27 cellular contexts compared by ENCODE assay signal in genomic region chr3:23094412-23094811, GRCh38.
DNase-seq lines count a peak whose midpoint lies in the region; ATAC-seq, FAIRE-seq and TF ChIP-seq lines count a peak whose summit lies in the region.
"Had no signal": no experiment of that assay in that cellular context is flagged by ENCODE, and none has a peak within 500 bp of the region (broad histone marks: within the 10 kb centered on the region; RNA-seq: fewer than 3 reads in every experiment).

No MANE protein-coding gene starts in this region.

- H3K4me1 ChIP-seq in HepG2 (ENCODE audit: insufficient read depth, low read length) (no peaks in the 10 kb centered on the region), right lobe of liver (no peaks in the 10 kb centered on the region), PC-3 (ENCODE audit: insufficient read depth, low read length) (peaks cover 19% of the 10 kb centered on the region), PC-9 (replicated peaks; ENCODE audit: insufficient read depth) (peaks cover 12% of the 10 kb centered on the region; the same call in 1 of the 2 replicates), thyroid gland (peaks cover 0 to 8% of the 10 kb centered on the region in 2 donors)
- H3K4me1 ChIP-seq: BE2C, BLaER1, Caco-2 had no signal

- no peaks in the 10 kb centered on the region for H3K36me3 ChIP-seq in HepG2 (replicated peaks in 1 of 2; ENCODE audit: control insufficient read depth in 1 of 2, insufficient read depth in 2 of 2, low read length in 2 of 2)
- no peaks in the 10 kb centered on the region for H3K36me3 ChIP-seq in right lobe of liver
- no peaks in the 10 kb centered on the region for H3K36me3 ChIP-seq in PC-3 (ENCODE audit: low read depth, low read length)
- H3K36me3 ChIP-seq in PC-9 (ENCODE audit: low read depth), result no peaks in the 10 kb centered on the region
- H3K36me3 ChIP-seq in thyroid gland, result no peaks in the 10 kb centered on the region
- H3K36me3 ChIP-seq: BE2C; BLaER1; BLaER1 treated with 17β-estradiol and CSF1 and Interleukin-3, amounts not matched to agents 10 nM and 100 nM had no signal

- FAIRE-seq in HepG2 (lab: Jason Lieb, UNC), result no peak
- FAIRE-seq: A204.1, D721Med had no signal

- no peak overlapping the region for H2AFZ ChIP-seq in HepG2 (ENCODE audit: low read length)
- H2AFZ ChIP-seq in PC-3 (ENCODE audit: low read length), result no peak overlapping the region
- H2AFZ ChIP-seq in PC-9, result no peak overlapping the region

- in situ Hi-C loops in HepG2 (cut with HindIII; ENCODE audit: extremely low pct_ligation_motif_present, low pct_unique_long_range_greater_than_20kb), result no loop called here

- TF ChIP-seq EP300 in HepG2 (IDR thresholded peaks at IDR 0.05; ENCODE audit: low read depth in 2 of 2, low read length in 2 of 2) (no peak), HepG2 (CRISPR knock-in tag; IDR thresholded peaks at IDR 0.05; ENCODE audit: borderline replicate concordance) (no peak)

- H3K9me2 ChIP-seq in PC-3 (replicated peaks; ENCODE audit: low read length) (no peaks in the 10 kb centered on the region), PC-9 (ENCODE audit: insufficient read depth) (no peaks in the 10 kb centered on the region)

- BruUV-seq in HepG2 (replicated peaks; lab: Mats Ljungman, UMichigan) (no TSS peak), PC-3 (replicated peaks; lab: Mats Ljungman, UMichigan) (no TSS peak), PC-9 (replicated peaks; lab: Mats Ljungman, UMichigan) (no TSS peak)

- H3K27me3 ChIP-seq in HepG2 (ENCODE audit: control insufficient read depth in 1 of 2, insufficient read depth in 2 of 2, low read length in 2 of 2), result no peaks in the 10 kb centered on the region
- H3K27me3 ChIP-seq in right lobe of liver, result no peaks in the 10 kb centered on the region
- no peaks in the 10 kb centered on the region for H3K27me3 ChIP-seq in PC-3 (ENCODE audit: low read length)
- peaks cover 3% of the 10 kb centered on the region; the same call in 1 of the 2 replicates for H3K27me3 ChIP-seq in PC-9 (ENCODE audit: insufficient read depth, low read depth)
- no peaks in the 10 kb centered on the region for H3K27me3 ChIP-seq in thyroid gland
- H3K27me3 ChIP-seq: BE2C; BLaER1; BLaER1 treated with 17β-estradiol and CSF1 and Interleukin-3, amounts not matched to agents 10 nM and 100 nM had no signal

- H4K20me1 ChIP-seq in HepG2 (ENCODE audit: insufficient read depth, low read length) (no peaks in the 10 kb centered on the region), PC-3 (ENCODE audit: low read length) (no peaks in the 10 kb centered on the region), PC-9 (ENCODE audit: insufficient read depth) (0 out of 2 replicates have a peak, but pooled peaks cover 3% of the 10 kb centered on the region)
- H4K20me1 ChIP-seq: BLaER1; BLaER1 treated with 17β-estradiol and CSF1 and Interleukin-3, amounts not matched to agents 10 nM and 100 nM had no signal

- H3F3A ChIP-seq in PC-3 (ENCODE audit: low read length, unreplicated experiment) (no peaks in the 10 kb centered on the region), PC-9 (ENCODE audit: insufficient read depth, low read depth) (peaks cover 13% of the 10 kb centered on the region)

- no peaks in the 10 kb centered on the region for H3K79me2 ChIP-seq in HepG2 (ENCODE audit: insufficient read depth, low read length)
- H3K79me2 ChIP-seq in PC-3 (ENCODE audit: low read length), result no peaks in the 10 kb centered on the region
- no peaks in the 10 kb centered on the region for H3K79me2 ChIP-seq in PC-9 (ENCODE audit: low read depth)

- POLR2A ChIA-PET in HepG2 (lab: Yijun Ruan, JAX), result no interaction called here
- POLR2A ChIA-PET in PC-3 (lab: Charles Lee; ENCODE audit: unreplicated experiment), result no interaction called here
- POLR2A ChIA-PET in PC-9 (lab: Charles Lee; ENCODE audit: unreplicated experiment), result no interaction called here

- CTCF ChIA-PET in HepG2 (lab: Yijun Ruan, JAX; ENCODE audit: low intra/inter-chr PET ratio, low total read pairs) (no interaction called here), PC-3 (lab: Charles Lee) (no interaction called here), PC-9 (lab: Charles Lee) (no interaction called here)

- H3K9me3 ChIP-seq in HepG2 (ENCODE audit: low read length) (no peaks in the 10 kb centered on the region), right lobe of liver (no peaks in the 10 kb centered on the region), PC-3 (ENCODE audit: low read length) (no peaks in the 10 kb centered on the region), PC-9 (ENCODE audit: insufficient read depth, low read depth) (0 out of 2 replicates have a peak, but pooled peaks cover 3% of the 10 kb centered on the region), thyroid gland (no peaks in the 10 kb centered on the region)
- H3K9me3 ChIP-seq: A549, BE2C, Caco-2 had no signal

- intact Hi-C loops in HepG2 (cut with micrococcal nuclease; ENCODE audit: unreplicated experiment), result no loop called here
- intact Hi-C loops in right lobe of liver (cut with DNase I), result no loop called here
- intact Hi-C loops in PC-3 (cut with micrococcal nuclease), result loop anchor here (2.0 kb wide), 1 partner anchor 14 kb away; no protein-coding TSS in a partner anchor
- intact Hi-C loops in PC-9 (cut with micrococcal nuclease; ENCODE audit: unreplicated experiment), result loop anchor here (2.0 kb wide), 1 partner anchor 20 kb away; no protein-coding TSS in a partner anchor
- intact Hi-C loops in thyroid gland (cut with DNase I), result no loop called here

- H3K9ac ChIP-seq in HepG2 (ENCODE audit: insufficient read depth, low read depth, low read length), result no peak overlapping the region
- H3K9ac ChIP-seq in PC-3 (ENCODE audit: low read length), result no peak overlapping the region
- H3K9ac ChIP-seq: BLaER1; BLaER1 treated with 17β-estradiol and CSF1 and Interleukin-3, amounts not matched to agents 10 nM and 100 nM had no signal

- no peak for DNase-seq in HepG2 (ENCODE audit: low spot score)
- no peak for DNase-seq in right lobe of liver
- no peak for DNase-seq in PC-3
- DNase-seq in PC-9, result no peak
- DNase-seq in activated CD8-positive, alpha-beta memory T cell treated with anti-CD3 and anti-CD28 coated beads for 24 hours, result no peak
- DNase-seq in thyroid gland, result no peak
- DNase-seq: 8988T; AML-193; BE2C; C1 segment of cervical spinal cord; CD4-positive, alpha-beta memory T cell; CD4-positive, alpha-beta T cell; CD4-positive, CD25-positive, alpha-beta regulatory T cell; CD8-positive, alpha-beta memory T cell; CD8-positive, alpha-beta T cell; DMS 273 treated with DMSO at 0.1 percent for 48 hours; DMS79; DMS79 treated with DMSO at 0.1 percent for 48 hours; DND-41 had no signal

- TF ChIP-seq POLR2A in HepG2 (IDR thresholded peaks at IDR 0.05; ENCODE audit: insufficient read depth in 1 of 2, low read depth in 2 of 2, low read length in 2 of 2) (no peak), right lobe of liver (IDR thresholded peaks at IDR 0.05) (no peak), thyroid gland (IDR thresholded peaks at IDR 0.05) (no peak)

- H3K4me2 ChIP-seq in HepG2 (ENCODE audit: low read depth, low read length) (no peak overlapping the region), PC-3 (ENCODE audit: low read length) (peak overlapping the region; percentile 30; the same call in 1 of the 2 replicates), PC-9 (peak overlapping the region; percentile 10)
- H3K4me2 ChIP-seq: BLaER1; BLaER1 treated with 17β-estradiol and CSF1 and Interleukin-3, amounts not matched to agents 10 nM and 100 nM had no signal

- ATAC-seq in HepG2 (no peak), right lobe of liver (no peak), PC-3 (no peak)
- ATAC-seq: CD8-positive, alpha-beta T cell had no signal

- TF ChIP-seq CTCF in HepG2 (CRISPR knock-in tag; IDR thresholded peaks at IDR 0.05) (no peak), right lobe of liver (IDR thresholded peaks at IDR 0.05) (no peak), PC-3 (conservative IDR thresholded peaks at IDR 0.05; ENCODE audit: low read depth, low read length) (no peak), PC-9 (conservative IDR thresholded peaks at IDR 0.05) (no peak), thyroid gland (IDR thresholded peaks at IDR 0.05) (no peak)

- TF ChIP-seq RAD21 in HepG2 (CRISPR knock-in tag; IDR thresholded peaks at IDR 0.05), result no peak

- 19% methylated on average over 5 of the region's 5 CpGs for WGBS in HepG2 (ENCODE audit: low lambda C conversion rate)
- WGBS in right lobe of liver (ENCODE audit: insufficient coverage, low coverage, low lambda C conversion rate, missing lambda C conversion rate), result 64% methylated on average over 4 of the region's 5 CpGs
- WGBS in thyroid gland, 2 donors, result 94 to 96% methylated on average over 5 of the region's 5 CpGs

- H3K27ac ChIP-seq in HepG2 (ENCODE audit: extremely low read length, insufficient read depth, low read length) (no peak overlapping the region), right lobe of liver (no peak overlapping the region), PC-3 (ENCODE audit: low read length) (no peak overlapping the region), PC-9 (no peak overlapping the region), thyroid gland (no peak overlapping the region)
- H3K27ac ChIP-seq: 22Rv1; A549; BLaER1; BLaER1 treated with 17β-estradiol and CSF1 and Interleukin-3, amounts not matched to agents 10 nM and 100 nM; C4-2B had no signal

- no peak overlapping the region for H3K4me3 ChIP-seq in HepG2 (replicated peaks in 1 of 3; ENCODE audit: insufficient read depth in 1 of 3, low read depth in 2 of 3, low read length in 3 of 3)
- H3K4me3 ChIP-seq in right lobe of liver, result no peak overlapping the region
- H3K4me3 ChIP-seq in PC-3 (ENCODE audit: low read length), result no peak overlapping the region
- H3K4me3 ChIP-seq in PC-9, result no peak overlapping the region
- no peak overlapping the region for H3K4me3 ChIP-seq in thyroid gland (replicated peaks in 1 of 3)
- H3K4me3 ChIP-seq: A549; BLaER1; BLaER1 treated with 17β-estradiol and CSF1 and Interleukin-3, amounts not matched to agents 10 nM and 100 nM had no signal

TF ChIP-seq in HepG2, 621 proteins besides CTCF, POLR2A, EP300 and RAD21:
- no peak for TF ChIP-seq IKZF4 (CRISPR knock-in tag; IDR thresholded peaks at IDR 0.05; ENCODE audit: borderline replicate concordance, low read depth, not compliant biosample characterization)
- peak; percentile 92 for TF ChIP-seq HNRNPK (IDR thresholded peaks at IDR 0.05; ENCODE audit: low read depth, low read length, poor library complexity, severe bottlenecking)

Comparison
In these comparisons a context has a peak if more than half of its experiments do, and no peak if none do; other contexts are left out.
1. intact Hi-C loops: an anchor here in PC-3 (2.0 kb wide) and PC-9 (2.0 kb wide); none called in HepG2, right lobe of liver and thyroid gland.